ENCODE assay signal across 8 cellular contexts in the genomic region with DNA sequence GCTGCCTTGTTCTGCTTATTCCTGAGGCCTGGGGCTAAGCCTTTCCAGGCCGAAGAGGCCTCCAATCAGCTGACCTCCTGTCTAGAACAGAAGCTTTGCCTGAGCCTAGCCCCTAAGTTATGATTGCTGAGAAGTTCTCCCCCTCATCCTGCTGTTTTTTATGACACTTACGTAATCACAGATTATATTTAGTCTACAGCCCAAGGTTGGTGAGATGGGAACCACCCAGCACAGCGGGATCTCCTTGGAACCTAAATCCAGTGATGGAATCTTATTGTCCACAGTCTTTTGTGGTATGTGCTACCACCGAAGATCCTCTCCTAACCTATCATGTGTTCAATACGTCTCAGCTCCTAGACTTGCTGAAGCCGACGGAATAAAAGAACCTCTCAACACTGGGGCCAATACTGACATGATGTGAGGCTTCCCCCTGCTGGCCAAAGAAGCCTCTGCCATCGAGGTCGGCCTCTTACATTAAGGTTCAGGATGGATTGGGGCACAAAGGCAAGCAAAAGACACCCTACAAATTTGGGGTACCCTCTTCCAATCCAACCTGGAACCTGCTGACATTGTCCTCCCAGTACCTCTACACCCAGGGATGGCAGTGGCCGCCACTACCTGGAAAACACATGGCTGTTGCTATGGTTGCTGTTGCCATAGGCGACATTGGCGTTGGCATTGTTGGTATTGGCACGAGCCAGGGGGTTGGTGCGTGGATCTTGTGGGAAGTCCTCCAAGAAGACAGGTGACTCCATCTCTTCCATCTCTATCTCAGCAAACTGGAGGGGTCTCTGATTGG. TPM values are rescaled to one million over a fixed set of nuclear protein-coding genes. Genes with fewer than 3 reads are reported as not detected.
DNase-seq lines count a peak whose midpoint lies in the region; ATAC-seq and TF ChIP-seq lines count a peak whose summit lies in the region.

No MANE protein-coding gene starts in this region.

- no peak overlapping the region for H3K23ac ChIP-seq in IMR-90 (ENCODE audit: low read depth, low read length)

- no peaks in the 10 kb centered on the region for H3K79me1 ChIP-seq in IMR-90 (ENCODE audit: low read depth in 1 of 2, low read length in 2 of 2)

- no peak overlapping the region for H3K56ac ChIP-seq in IMR-90 (ENCODE audit: extremely low read depth, insufficient read depth, low read length)

- no TSS peak for BruUV-seq in IMR-90 (replicated peaks; lab: Mats Ljungman, UMichigan)
- BruUV-seq in PC-9 (replicated peaks; lab: Mats Ljungman, UMichigan): no TSS peak

- H3K27me3 ChIP-seq in IMR-90 (ENCODE audit: control insufficient read depth, insufficient read depth, low read length) (peaks cover 23% of the 10 kb centered on the region), PC-9 (ENCODE audit: insufficient read depth, low read depth) (peaks cover 17% of the 10 kb centered on the region), neutrophil (peaks cover 17% of the 10 kb centered on the region), tibial nerve (no peaks in the 10 kb centered on the region)

- no peaks in the 10 kb centered on the region for H3K79me2 ChIP-seq in PC-9 (ENCODE audit: low read depth)

- peak; percentile 81 for TF ChIP-seq RAD21 in IMR-90 (IDR thresholded peaks at IDR 0.05; ENCODE audit: low read length)

- no peak overlapping the region for H2BK15ac ChIP-seq in IMR-90 (ENCODE audit: low read depth, low read length)

- no peak overlapping the region for H2AK9ac ChIP-seq in IMR-90 (replicated peaks; ENCODE audit: low read depth, low read length, poor library complexity)

- H3F3A ChIP-seq in PC-9 (ENCODE audit: insufficient read depth, low read depth): no peaks in the 10 kb centered on the region

- no peak overlapping the region for H4K5ac ChIP-seq in IMR-90 (ENCODE audit: low read depth, low read length)

- H3K18ac ChIP-seq in IMR-90 (ENCODE audit: low read depth, low read length): no peak overlapping the region

- CTCF ChIA-PET in IMR-90 (lab: Yijun Ruan, JAX) (interaction anchor here (0.6 to 2.0 kb wide), 7 partner anchors 15 to 484 kb away, joined by 3 to 6 read pairs (median 4); no protein-coding TSS in a partner anchor), PC-9 (lab: Charles Lee) (interaction anchor here (0.5 to 2.2 kb wide), 5 partner anchors 70 to 524 kb away, joined by 3 to 8 read pairs (median 5); no protein-coding TSS in a partner anchor)

- no peak for TF ChIP-seq POLR2A in IMR-90 (IDR thresholded peaks at IDR 0.05; ENCODE audit: low read depth, low read length)
- TF ChIP-seq POLR2A in tibial nerve (IDR thresholded peaks at IDR 0.05): no peak

- intact Hi-C loops in IMR-90 (cut with micrococcal nuclease): loop anchor here (1.0 kb wide), 3 partner anchors 71 to 485 kb away; a partner anchor contains a TSS
- intact Hi-C loops in PC-9 (cut with micrococcal nuclease; ENCODE audit: unreplicated experiment): loop anchor here (1.0 to 5.0 kb wide), 4 partner anchors 69 to 422 kb away; a partner anchor contains a TSS

- ATAC-seq in GM18907 (IDR thresholded peaks at IDR 0.05; ENCODE audit: unreplicated experiment) (peak; percentile 59), IMR-90 (ENCODE audit: low read depth) (peak; percentile 97)

- no peak overlapping the region for H3K14ac ChIP-seq in IMR-90 (replicated peaks; ENCODE audit: low read depth, low read length)

- no peak overlapping the region for H2AK5ac ChIP-seq in IMR-90 (ENCODE audit: low read depth, low read length)

- no peaks in the 10 kb centered on the region for H3K9me3 ChIP-seq in IMR-90 (ENCODE audit: control insufficient read depth, insufficient read depth, low read length)
- H3K9me3 ChIP-seq in PC-9 (ENCODE audit: insufficient read depth, low read depth): no peaks in the 10 kb centered on the region
- H3K9me3 ChIP-seq in neutrophil: no peaks in the 10 kb centered on the region
- no peaks in the 10 kb centered on the region for H3K9me3 ChIP-seq in tibial nerve

- no peak overlapping the region for H4K8ac ChIP-seq in IMR-90 (ENCODE audit: low read depth in 2 of 2, low read length in 2 of 2)

- peak overlapping the region; percentile 64; the same call in 1 of the 2 replicates for H3K4me2 ChIP-seq in IMR-90 (ENCODE audit: low read depth, low read length)
- peak overlapping the region; percentile 41; the same call in 1 of the 2 replicates for H3K4me2 ChIP-seq in PC-9

- H3K36me3 ChIP-seq in IMR-90 (ENCODE audit: control insufficient read depth, insufficient read depth, low read length): no peaks in the 10 kb centered on the region
- no peaks in the 10 kb centered on the region for H3K36me3 ChIP-seq in PC-9 (ENCODE audit: low read depth)
- no peaks in the 10 kb centered on the region for H3K36me3 ChIP-seq in neutrophil
- no peaks in the 10 kb centered on the region for H3K36me3 ChIP-seq in tibial nerve

- no peak overlapping the region for H3K4me3 ChIP-seq in IMR-90 (ENCODE audit: insufficient read depth, low read depth, low read length)
- no peak overlapping the region for H3K4me3 ChIP-seq in PC-9
- H3K4me3 ChIP-seq in fibroblast of mammary gland (ENCODE audit: control insufficient read depth, low read depth, low read length): no peak overlapping the region
- H3K4me3 ChIP-seq in neutrophil (ENCODE audit: low read depth in 1 of 2, low read length in 1 of 2): no peak overlapping the region
- no peak overlapping the region for H3K4me3 ChIP-seq in tibial nerve

- H4K20me1 ChIP-seq in IMR-90 (ENCODE audit: insufficient read depth, low read length): no peaks in the 10 kb centered on the region
- H4K20me1 ChIP-seq in PC-9 (ENCODE audit: insufficient read depth): no peaks in the 10 kb centered on the region

- H2BK120ac ChIP-seq in IMR-90 (ENCODE audit: low read depth, low read length): no peak overlapping the region

- no peak for TF ChIP-seq EP300 in tibial nerve (IDR thresholded peaks at IDR 0.05)

- H3K9me2 ChIP-seq in PC-9 (ENCODE audit: insufficient read depth): no peaks in the 10 kb centered on the region

- peak; percentile 79 for TF ChIP-seq CTCF in IMR-90 (conservative IDR thresholded peaks at IDR 0.05; ENCODE audit: low read depth, low read length)
- TF ChIP-seq CTCF in PC-9 (conservative IDR thresholded peaks at IDR 0.05): peak; percentile 91
- TF ChIP-seq CTCF in fibroblast of mammary gland (conservative IDR thresholded peaks at IDR 0.05; ENCODE audit: control insufficient read depth, insufficient read depth, low read depth, low read length): peak; percentile 89
- TF ChIP-seq CTCF in neutrophil (IDR thresholded peaks at IDR 0.05): peak; percentile 89
- TF ChIP-seq CTCF in tibial nerve (IDR thresholded peaks at IDR 0.05): peak; percentile 72 to 86 (median 76)

- dilution Hi-C loops in IMR-90 (cut with HindIII; ENCODE audit: low sequenced_read_pairs, unreplicated experiment): no loop called here

- H3K9ac ChIP-seq in IMR-90 (ENCODE audit: low read depth, low read length): no peak overlapping the region

- WGBS in IMR-90 (ENCODE audit: extremely low coverage in 2 of 2, insufficient read length in 1 of 2), 2 experiments: 0% methylated on average over 4 of the region's 14 CpGs; no CpG with 5 or more reads in 1 of the 2 experiments
- WGBS in tibial nerve, 2 donors: 35 to 40% methylated on average over 14 of the region's 14 CpGs

- no peaks in the 10 kb centered on the region for H3K9me1 ChIP-seq in IMR-90 (ENCODE audit: insufficient read depth, low read length)

- peak; percentile 82 for DNase-seq in AG20443 (ENCODE audit: low spot score)
- DNase-seq in IMR-90: peak; percentile 70
- DNase-seq in PC-9: peak; percentile 51 to 52
- peak; percentile 79 for DNase-seq in activated T-cell treated with anti-CD3 and anti-CD28 coated beads, Interleukin-2, amount 50 U/mL, for 48 hours
- DNase-seq in fibroblast of mammary gland (ENCODE audit: low read depth): peak; percentile 66
- DNase-seq in tibial nerve (ENCODE audit: low spot score in 2 of 2): peak; percentile 40 to 70

- in situ Hi-C loops in IMR-90 (cut with MboI; ENCODE audit: low sequenced_read_pairs): loop anchor here (5.0 to 10.0 kb wide), 3 partner anchors 66 to 481 kb away; a partner anchor contains a TSS

- no peak overlapping the region for H2BK20ac ChIP-seq in IMR-90 (ENCODE audit: low read depth, low read length)

- H3K27ac ChIP-seq in IMR-90 (ENCODE audit: insufficient read depth, low read length) (no peak overlapping the region), PC-9 (no peak overlapping the region), neutrophil (no peak overlapping the region), tibial nerve (no peak overlapping the region)

- H3K4ac ChIP-seq in IMR-90 (ENCODE audit: low read depth, low read length): no peak overlapping the region

- no peak overlapping the region for H2BK5ac ChIP-seq in IMR-90 (ENCODE audit: low read depth, low read length, poor library complexity, severe bottlenecking)

- no peak overlapping the region for H4K91ac ChIP-seq in IMR-90 (ENCODE audit: insufficient read depth, low read depth, low read length)

- H3K4me1 ChIP-seq in IMR-90 (ENCODE audit: control insufficient read depth, insufficient read depth, low read length) (no peaks in the 10 kb centered on the region), PC-9 (replicated peaks; ENCODE audit: insufficient read depth) (no peaks in the 10 kb centered on the region), neutrophil (ENCODE audit: control insufficient read depth in 1 of 2, insufficient read depth in 1 of 2, low read depth in 1 of 2, low read length in 1 of 2) (peaks cover 5 to 10% of the 10 kb centered on the region in 2 experiments), tibial nerve (no peaks in the 10 kb centered on the region)

- H2AFZ ChIP-seq in IMR-90 (replicated peaks; ENCODE audit: low read length, poor library complexity) (peak overlapping the region; percentile 12), PC-9 (no peak overlapping the region)

- POLR2A ChIA-PET in IMR-90 (lab: Charles Lee; ENCODE audit: unreplicated experiment) (no interaction called here), PC-9 (lab: Charles Lee; ENCODE audit: unreplicated experiment) (no interaction called here)

TF ChIP-seq in IMR-90, 13 proteins besides CTCF, POLR2A, EP300 and RAD21:
- no peak for TF ChIP-seq MAFK (IDR thresholded peaks at IDR 0.05; ENCODE audit: low read depth, low read length)
- TF ChIP-seq MAZ (IDR thresholded peaks at IDR 0.05; ENCODE audit: borderline replicate concordance, low read depth, low read length): no peak
- TF ChIP-seq CEBPB (IDR thresholded peaks at IDR 0.05; ENCODE audit: low read depth, low read length): peak; percentile 66
- TF ChIP-seq SMC3 (IDR thresholded peaks at IDR 0.05; ENCODE audit: low read depth, low read length): peak; percentile 72

RNA-seq across cellular contexts. Expression of a gene that starts 19.3 kb away (rescaled TPM):
- total RNA-seq in IMR-90 (2012; rRNA removed): 0.36 and 0.56 TPM in 2 replicates
- polyA plus RNA-seq in IMR-90 (2012; rRNA removed): 0.55 and 0.60 TPM in 2 replicates
- polyA plus RNA-seq in IMR-90 (2012; cell fraction: cytosol; rRNA removed): 0.35 and 0.40 TPM in 2 replicates
- 1.3 and 2.3 TPM in 2 replicates for polyA plus RNA-seq in IMR-90 (2012; cell fraction: nucleus; rRNA removed; ENCODE audit: low replicate concordance)
- total RNA-seq in PC-9 (2021): 1.9 and 3.7 TPM in 2 replicates
- total RNA-seq in tibial nerve: 1 to 10 TPM in 3 of 4 donors, under 1 TPM in 1; 0.84 to 3.3 (median 2.6) TPM
